Comparison of ENCODE assay signal across 1 cellular context in genomic region chr14:31024577-31025334, GRCh38.
TF ChIP-seq lines count a peak whose summit lies in the region.

No MANE protein-coding gene starts in this region.

TF ChIP-seq in K562, 482 proteins besides CTCF, POLR2A, EP300 and RAD21 (continued from another document):
- TF ChIP-seq ZBTB49 (CRISPR knock-in tag; IDR thresholded peaks at IDR 0.05; ENCODE audit: borderline replicate concordance) (no peak), LARP7 (IDR thresholded peaks at IDR 0.05) (no peak), MED1 (CRISPR knock-in tag; IDR thresholded peaks at IDR 0.05; ENCODE audit: borderline replicate concordance) (no peak), NCOA2 (IDR thresholded peaks at IDR 0.05; ENCODE audit: partially characterized antibody in 2 of 2) (peak in 1 of 2 experiments; percentile 32), RCOR1 (IDR thresholded peaks at IDR 0.05; ENCODE audit: borderline replicate concordance in 1 of 2, low read depth in 2 of 2, low read length in 2 of 2) (no peak), ATF3 (IDR thresholded peaks at IDR 0.05) (0 out of 2 replicates have a peak, but pooled peaks have one; percentile 35), ATF3 (CRISPR knock-in tag; conservative IDR thresholded peaks at IDR 0.05) (no peak), ZNF280B (CRISPR knock-in tag; IDR thresholded peaks at IDR 0.05) (no peak)
- TF ChIP-seq, protein P1, sequence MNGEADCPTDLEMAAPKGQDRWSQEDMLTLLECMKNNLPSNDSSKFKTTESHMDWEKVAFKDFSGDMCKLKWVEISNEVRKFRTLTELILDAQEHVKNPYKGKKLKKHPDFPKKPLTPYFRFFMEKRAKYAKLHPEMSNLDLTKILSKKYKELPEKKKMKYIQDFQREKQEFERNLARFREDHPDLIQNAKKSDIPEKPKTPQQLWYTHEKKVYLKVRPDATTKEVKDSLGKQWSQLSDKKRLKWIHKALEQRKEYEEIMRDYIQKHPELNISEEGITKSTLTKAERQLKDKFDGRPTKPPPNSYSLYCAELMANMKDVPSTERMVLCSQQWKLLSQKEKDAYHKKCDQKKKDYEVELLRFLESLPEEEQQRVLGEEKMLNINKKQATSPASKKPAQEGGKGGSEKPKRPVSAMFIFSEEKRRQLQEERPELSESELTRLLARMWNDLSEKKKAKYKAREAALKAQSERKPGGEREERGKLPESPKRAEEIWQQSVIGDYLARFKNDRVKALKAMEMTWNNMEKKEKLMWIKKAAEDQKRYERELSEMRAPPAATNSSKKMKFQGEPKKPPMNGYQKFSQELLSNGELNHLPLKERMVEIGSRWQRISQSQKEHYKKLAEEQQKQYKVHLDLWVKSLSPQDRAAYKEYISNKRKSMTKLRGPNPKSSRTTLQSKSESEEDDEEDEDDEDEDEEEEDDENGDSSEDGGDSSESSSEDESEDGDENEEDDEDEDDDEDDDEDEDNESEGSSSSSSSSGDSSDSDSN (IDR thresholded peaks at IDR 0.05; ENCODE audit: borderline replicate concordance in 1 of 2, low read depth in 2 of 2, low read length in 2 of 2): 0 out of 4 replicates have a peak, but pooled peaks of 1 of the 2 experiments have one; percentile 8
TF ChIP-seq in K562: peak in this region for 3.
